In genomic region chr22:24305260-24305692, GRCh38 we compare ENCODE assay signal across 9 cellular contexts. TPM values are rescaled to one million over a fixed set of nuclear protein-coding genes. Genes with fewer than 3 reads are reported as not detected.
A peak's percentile ranks its signal among the peaks of the same experiment; 100 is the strongest.
DNase-seq lines count a peak whose midpoint lies in the region; ATAC-seq and TF ChIP-seq lines count a peak whose summit lies in the region.
"Had no signal": no experiment of that assay in that cellular context is flagged by ENCODE, and none has a peak within 500 bp of the region (broad histone marks: within the 10 kb centered on the region; RNA-seq: fewer than 3 reads in every experiment).

No MANE protein-coding gene starts in this region.

- 68% methylated on average over 3 of the region's 3 CpGs for WGBS in hepatocyte (ENCODE audit: low lambda C conversion rate, missing lambda C conversion rate)
- 26 to 35% methylated on average over 3 of the region's 3 CpGs for WGBS in upper lobe of left lung, 2 donors

- H3K27me3 ChIP-seq in hepatocyte (no peaks in the 10 kb centered on the region), upper lobe of left lung (no peaks in the 10 kb centered on the region), vagina (no peaks in the 10 kb centered on the region)

- H4K20me1 ChIP-seq in hepatocyte (ENCODE audit: insufficient read depth, poor library complexity, severe bottlenecking) = peaks cover 9% of the 10 kb centered on the region

- H3K9me2 ChIP-seq in hepatocyte (replicated peaks; ENCODE audit: insufficient read depth) = no peaks in the 10 kb centered on the region

- H3K36me3 ChIP-seq in hepatocyte (replicated peaks; ENCODE audit: insufficient read depth, low read depth) (no peaks in the 10 kb centered on the region), upper lobe of left lung (peaks cover 0 to 12% (median 0%) of the 10 kb centered on the region in 4 donors), vagina (peaks cover 0 to 8% of the 10 kb centered on the region in 2 donors)

- no peak overlapping the region for H3K4me3 Mint-ChIP-seq in activated naive CD4-positive, alpha-beta T cell treated with anti-CD3 and anti-CD28 coated beads for 36 hours
- no peak overlapping the region for H3K4me3 Mint-ChIP-seq in activated T-helper 1 cell treated with anti-CD3 and anti-CD28 coated beads, Interleukin-12 subunit alpha, Interleukin-12 subunit beta, Interleukin-2, Interleukin-4 antibody, amounts not matched to agents 30 ng/mL and 10 ng/mL and 1 ng/mL, durations not matched to agents 14 hours and 24 hours and 36 hours

- no peak for ATAC-seq in upper lobe of left lung (ENCODE audit: low FRiP score in 2 of 2)
- no peak for ATAC-seq in GM21737 (IDR thresholded peaks at IDR 0.05; ENCODE audit: unreplicated experiment)

- H3K4me2 ChIP-seq in hepatocyte = peak overlapping the region; percentile 42

- H3K9me3 ChIP-seq in hepatocyte (ENCODE audit: low read depth) (no peaks in the 10 kb centered on the region), upper lobe of left lung (no peaks in the 10 kb centered on the region), vagina (no peaks in the 10 kb centered on the region)

- no peak for TF ChIP-seq CTCF in hepatocyte (IDR thresholded peaks at IDR 0.05; ENCODE audit: poor library complexity)
- no peak for TF ChIP-seq CTCF in upper lobe of left lung (IDR thresholded peaks at IDR 0.05)
- no peak for TF ChIP-seq CTCF in vagina (IDR thresholded peaks at IDR 0.05)

- intact Hi-C loops in activated naive CD4-positive, alpha-beta T cell treated with anti-CD3 and anti-CD28 coated beads for 36 hours (cut with micrococcal nuclease) = loop anchor here (1.0 kb wide), 2 partner anchors 20 to 250 kb away; partner anchors contain the start of genes GUCD1 and SNRPD3
- intact Hi-C loops in activated T-helper 1 cell treated with anti-CD3 and anti-CD28 coated beads, Interleukin-12 subunit alpha, Interleukin-12 subunit beta, Interleukin-2, Interleukin-4 antibody, amounts not matched to agents 30 ng/mL and 10 ng/mL and 1 ng/mL, durations not matched to agents 14 hours and 24 hours and 36 hours (cut with micrococcal nuclease) = loop anchor here (1.0 kb wide), 1 partner anchor 20 kb away; no protein-coding TSS in a partner anchor
- intact Hi-C loops in vagina (cut with DNase I) = no loop called here

- peaks cover 55% of the 10 kb centered on the region for H3K4me1 Mint-ChIP-seq in activated naive CD4-positive, alpha-beta T cell treated with anti-CD3 and anti-CD28 coated beads for 36 hours (ENCODE audit: low read depth)
- H3K4me1 Mint-ChIP-seq in activated T-helper 1 cell treated with anti-CD3 and anti-CD28 coated beads, Interleukin-12 subunit alpha, Interleukin-12 subunit beta, Interleukin-2, Interleukin-4 antibody, amounts not matched to agents 30 ng/mL and 10 ng/mL and 1 ng/mL, durations not matched to agents 14 hours and 24 hours and 36 hours (ENCODE audit: low read depth) = peaks cover 46% of the 10 kb centered on the region

- H3K4me1 ChIP-seq in hepatocyte (ENCODE audit: insufficient read depth) = peaks cover 43% of the 10 kb centered on the region
- peaks cover 35 to 59% (median 49%) of the 10 kb centered on the region in 4 donors for H3K4me1 ChIP-seq in upper lobe of left lung
- peaks cover 57% of the 10 kb centered on the region for H3K4me1 ChIP-seq in vagina

- TF ChIP-seq EP300 in upper lobe of left lung (IDR thresholded peaks at IDR 0.05) = no peak

- TF ChIP-seq POLR2A in upper lobe of left lung (IDR thresholded peaks at IDR 0.05) (no peak), vagina (IDR thresholded peaks at IDR 0.05) (no peak)

- CTCF ChIA-PET in activated naive CD4-positive, alpha-beta T cell treated with anti-CD3 and anti-CD28 coated beads for 36 hours (lab: Charles Lee) = interaction anchor here (0.7 kb wide), 1 partner anchor 19 kb away, joined by 3 read pairs; no protein-coding TSS in a partner anchor

- H3K27ac ChIP-seq in hepatocyte = peak overlapping the region; percentile 86
- H3K27ac ChIP-seq in upper lobe of left lung = peak overlapping the region; percentile 52 to 81 (median 70)
- H3K27ac ChIP-seq in vagina = no peak overlapping the region

- H3K79me2 ChIP-seq in hepatocyte = peaks cover 69% of the 10 kb centered on the region

- no peak overlapping the region for H3K4me3 ChIP-seq in hepatocyte
- no peak overlapping the region for H3K4me3 ChIP-seq in upper lobe of left lung
- H3K4me3 ChIP-seq in vagina = no peak overlapping the region

- peak overlapping the region; percentile 1 for H3K27ac Mint-ChIP-seq in activated naive CD4-positive, alpha-beta T cell treated with anti-CD3 and anti-CD28 coated beads for 36 hours
- H3K27ac Mint-ChIP-seq in activated T-helper 1 cell treated with anti-CD3 and anti-CD28 coated beads, Interleukin-12 subunit alpha, Interleukin-12 subunit beta, Interleukin-2, Interleukin-4 antibody, amounts not matched to agents 30 ng/mL and 10 ng/mL and 1 ng/mL, durations not matched to agents 14 hours and 24 hours and 36 hours = peak overlapping the region; percentile 32

- peak; percentile 33 for DNase-seq in activated naive CD4-positive, alpha-beta T cell treated with anti-CD3 and anti-CD28 coated beads for 36 hours
- DNase-seq in activated naive CD4-positive, alpha-beta T cell (lab: John Stamatoyannopoulos, UW) = no peak
- no peak for DNase-seq in activated T-helper 1 cell treated with anti-CD3 and anti-CD28 coated beads, Interleukin-12 subunit alpha, Interleukin-12 subunit beta, Interleukin-2, Interleukin-4 antibody, amounts not matched to agents 30 ng/mL and 10 ng/mL and 1 ng/mL, durations not matched to agents 14 hours and 24 hours and 36 hours (ENCODE audit: low spot score)
- DNase-seq in hepatocyte (ENCODE audit: low spot score) (no peak), upper lobe of left lung (no peak), vagina (ENCODE audit: extremely low spot score in 2 of 2) (no peak), LoVo (ENCODE audit: low spot score) (no peak)
- DNase-seq: C1 segment of cervical spinal cord had no signal

- H3K27me3 Mint-ChIP-seq in activated naive CD4-positive, alpha-beta T cell treated with anti-CD3 and anti-CD28 coated beads for 36 hours (ENCODE audit: low read depth) = no peaks in the 10 kb centered on the region
- no peaks in the 10 kb centered on the region for H3K27me3 Mint-ChIP-seq in activated T-helper 1 cell treated with anti-CD3 and anti-CD28 coated beads, Interleukin-12 subunit alpha, Interleukin-12 subunit beta, Interleukin-2, Interleukin-4 antibody, amounts not matched to agents 30 ng/mL and 10 ng/mL and 1 ng/mL, durations not matched to agents 14 hours and 24 hours and 36 hours (ENCODE audit: insufficient read depth)

- H2AFZ ChIP-seq in hepatocyte = no peak overlapping the region

- H3K36me3 Mint-ChIP-seq in activated naive CD4-positive, alpha-beta T cell treated with anti-CD3 and anti-CD28 coated beads for 36 hours (ENCODE audit: low read depth) = peaks cover 29% of the 10 kb centered on the region
- H3K36me3 Mint-ChIP-seq in activated T-helper 1 cell treated with anti-CD3 and anti-CD28 coated beads, Interleukin-12 subunit alpha, Interleukin-12 subunit beta, Interleukin-2, Interleukin-4 antibody, amounts not matched to agents 30 ng/mL and 10 ng/mL and 1 ng/mL, durations not matched to agents 14 hours and 24 hours and 36 hours (ENCODE audit: low read depth) = peaks cover 27% of the 10 kb centered on the region

- no peaks in the 10 kb centered on the region for H3K9me3 Mint-ChIP-seq in activated naive CD4-positive, alpha-beta T cell treated with anti-CD3 and anti-CD28 coated beads for 36 hours
- H3K9me3 Mint-ChIP-seq in activated T-helper 1 cell treated with anti-CD3 and anti-CD28 coated beads, Interleukin-12 subunit alpha, Interleukin-12 subunit beta, Interleukin-2, Interleukin-4 antibody, amounts not matched to agents 30 ng/mL and 10 ng/mL and 1 ng/mL, durations not matched to agents 14 hours and 24 hours and 36 hours = no peaks in the 10 kb centered on the region

RNA-seq across cellular contexts. Expression of gene SPECC1L, which starts 34.6 kb away (rescaled TPM):
- total RNA-seq in activated naive CD4-positive, alpha-beta T cell treated with anti-CD3 and anti-CD28 coated beads for 36 hours = 10 to 100 TPM; 33.5 to 35.7 TPM
- total RNA-seq in activated T-helper 1 cell treated with anti-CD3 and anti-CD28 coated beads, Interleukin-12 subunit alpha, Interleukin-12 subunit beta, Interleukin-2, Interleukin-4 antibody, amounts not matched to agents 30 ng/mL and 10 ng/mL and 1 ng/mL, durations not matched to agents 14 hours and 24 hours and 36 hours = 40.3 and 40.4 TPM in 2 replicates
- total RNA-seq in hepatocyte (28.3 and 30.3 TPM in 2 replicates), upper lobe of left lung (10 to 100 TPM; 37.7 to 80.6 (median 62.3) TPM), vagina (38.8 TPM)
- polyA plus RNA-seq in hepatocyte = 11.2 and 13.0 TPM in 2 replicates
